ENCODE assay signal across 9 cellular contexts in the genomic region with DNA sequence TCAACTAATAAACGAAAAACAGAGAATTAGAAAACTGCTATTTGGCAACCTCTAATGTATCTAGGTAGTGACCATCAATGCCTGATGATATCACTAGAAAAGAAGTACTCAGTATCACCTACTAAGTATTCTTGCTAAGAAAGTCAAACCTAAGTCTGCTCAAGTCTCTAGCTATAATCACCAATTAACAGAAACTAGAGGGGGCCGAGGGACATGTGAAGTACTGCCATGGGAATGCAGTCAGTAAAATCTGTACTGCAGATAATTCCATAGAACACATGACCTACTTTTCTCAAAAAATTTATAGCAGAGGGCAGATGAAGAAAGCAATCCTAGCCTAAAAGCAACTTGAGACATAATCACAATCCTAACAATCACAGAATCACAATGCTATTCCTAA.
"Had no signal": no experiment of that assay in that cellular context is flagged by ENCODE, and none has a peak within 500 bp of the region (broad histone marks: within the 10 kb centered on the region; RNA-seq: fewer than 3 reads in every experiment).

No MANE protein-coding gene starts in this region.

- H3K27ac Mint-ChIP-seq: IgD-negative memory B cell had no signal

- DNase-seq: GM23248, GOT3, H7, KBM-7 had no signal

- H3K27ac ChIP-seq: GM23248, HL-60 had no signal

- H3K4me3 ChIP-seq: GM23248, HAP-1 had no signal

- H3K4me3 Mint-ChIP-seq: IgD-negative memory B cell had no signal

- H3K4me1 Mint-ChIP-seq: IgD-negative memory B cell had no signal

- H2AFZ ChIP-seq: GM23248 had no signal

- H3K9ac ChIP-seq: GM23248 had no signal

- ATAC-seq: HCT116, HepG2 had no signal

- H3K36me3 ChIP-seq: HAP-1 had no signal

- H3K9me3 ChIP-seq: HAP-1 had no signal

- H3K4me1 ChIP-seq: HAP-1 had no signal
